Comparison of ENCODE assay signal across 24 cellular contexts in genomic region chr20:57079016-57080005, GRCh38.
"Had no signal": no experiment of that assay in that cellular context is flagged by ENCODE, and none has a peak within 500 bp of the region (broad histone marks: within the 10 kb centered on the region; RNA-seq: fewer than 3 reads in every experiment).

No MANE protein-coding gene starts in this region.

- ATAC-seq: activated T-cell treated with anti-CD3 and anti-CD28 coated beads, Interleukin-2, amount 50 U/mL, for 72 hours; esophagus mucosa; gastrocnemius medialis; right lobe of liver; stimulated activated effector memory CD8-positive, alpha-beta T cell treated with anti-CD3 and anti-CD28 coated beads, Interleukin-12 subunit alpha, Interleukin-12 subunit beta, amount 100 ng/mL, for 72 hours; T-helper 17 cell had no signal

- H3K27me3 Mint-ChIP-seq: activated CD4-positive, alpha-beta T cell treated with anti-CD3 and anti-CD28 coated beads, Interleukin-2, amount 10 ng/mL, durations not matched to agents 24 days and 14 days; T-helper 17 cell had no signal

- H3K36me3 ChIP-seq: brain microvascular endothelial cell, gastrocnemius medialis, left ventricle myocardium inferior, right lobe of liver, stomach, transverse colon, vagina had no signal

- H3K79me2 ChIP-seq: parathyroid adenoma had no signal

- DNase-seq: activated CD4-positive, alpha-beta memory T cell treated with anti-CD3 and anti-CD28 coated beads, Interleukin-2, amount 10 ng/mL, durations not matched to agents 7 days and 5 days; activated CD4-positive, alpha-beta T cell treated with anti-CD3 and anti-CD28 coated beads, Interleukin-2, amount 10 ng/mL, durations not matched to agents 24 days and 14 days; activated effector memory CD4-positive, alpha-beta T cell treated with anti-CD3 and anti-CD28 coated beads, Interleukin-2, amount 50 U/mL, for 16 hours; activated naive CD4-positive, alpha-beta T cell treated with anti-CD3 and anti-CD28 coated beads, Interleukin-2, amount 10 ng/mL, durations not matched to agents 7 days and 5 days; activated T-cell treated with anti-CD3 and anti-CD28 coated beads, Interleukin-2, amount 50 U/mL, for 72 hours; amygdala; brain microvascular endothelial cell; caudate nucleus; effector memory CD4-positive, alpha-beta T cell; gastrocnemius medialis; head of caudate nucleus; hypothalamus; left ventricle myocardium inferior; right lobe of liver; stimulated activated CD4-positive, alpha-beta T cell treated with anti-CD3 and anti-CD28 coated beads, Interleukin-2, amount 100 ng/mL, for 24 hours; stomach; T-helper 17 cell; transverse colon had no signal

- H3K4me3 ChIP-seq: gastrocnemius medialis, left ventricle myocardium inferior, right lobe of liver, skin epidermis, stomach, transverse colon, vagina had no signal

- H3K27ac Mint-ChIP-seq: activated CD4-positive, alpha-beta memory T cell treated with anti-CD3 and anti-CD28 coated beads, Interleukin-2, amount 10 ng/mL, durations not matched to agents 7 days and 5 days; activated CD4-positive, alpha-beta T cell treated with anti-CD3 and anti-CD28 coated beads, Interleukin-2, amount 10 ng/mL, durations not matched to agents 24 days and 14 days; activated naive CD4-positive, alpha-beta T cell treated with anti-CD3 and anti-CD28 coated beads, Interleukin-2, amount 10 ng/mL, durations not matched to agents 7 days and 5 days; activated T-cell treated with anti-CD3 and anti-CD28 coated beads, Interleukin-2, amount 50 U/mL, for 72 hours; nephron; stimulated activated effector memory CD8-positive, alpha-beta T cell treated with anti-CD3 and anti-CD28 coated beads, Interleukin-12 subunit alpha, Interleukin-12 subunit beta, amount 100 ng/mL, for 72 hours; T-helper 17 cell had no signal

- H3K4me1 Mint-ChIP-seq: activated CD4-positive, alpha-beta memory T cell treated with anti-CD3 and anti-CD28 coated beads, Interleukin-2, amount 10 ng/mL, durations not matched to agents 7 days and 5 days; activated CD4-positive, alpha-beta T cell treated with anti-CD3 and anti-CD28 coated beads, Interleukin-2, amount 10 ng/mL, durations not matched to agents 24 days and 14 days; activated naive CD4-positive, alpha-beta T cell treated with anti-CD3 and anti-CD28 coated beads, Interleukin-2, amount 10 ng/mL, durations not matched to agents 7 days and 5 days; nephron; stimulated activated effector memory CD8-positive, alpha-beta T cell treated with anti-CD3 and anti-CD28 coated beads, Interleukin-12 subunit alpha, Interleukin-12 subunit beta, amount 100 ng/mL, for 72 hours; T-helper 17 cell had no signal

- H3K27me3 ChIP-seq: brain microvascular endothelial cell, right lobe of liver, transverse colon, vagina had no signal

- H3K36me3 Mint-ChIP-seq: activated naive CD4-positive, alpha-beta T cell treated with anti-CD3 and anti-CD28 coated beads, Interleukin-2, amount 10 ng/mL, durations not matched to agents 7 days and 5 days; stimulated activated effector memory CD8-positive, alpha-beta T cell treated with anti-CD3 and anti-CD28 coated beads, Interleukin-12 subunit alpha, Interleukin-12 subunit beta, amount 100 ng/mL, for 72 hours had no signal

- H3K4me3 Mint-ChIP-seq: activated CD4-positive, alpha-beta memory T cell treated with anti-CD3 and anti-CD28 coated beads, Interleukin-2, amount 10 ng/mL, durations not matched to agents 7 days and 5 days; activated CD4-positive, alpha-beta T cell treated with anti-CD3 and anti-CD28 coated beads, Interleukin-2, amount 10 ng/mL, durations not matched to agents 24 days and 14 days; activated naive CD4-positive, alpha-beta T cell treated with anti-CD3 and anti-CD28 coated beads, Interleukin-2, amount 10 ng/mL, durations not matched to agents 7 days and 5 days; activated T-cell treated with anti-CD3 and anti-CD28 coated beads, Interleukin-2, amount 50 U/mL, for 72 hours; nephron; stimulated activated effector memory CD8-positive, alpha-beta T cell treated with anti-CD3 and anti-CD28 coated beads, Interleukin-12 subunit alpha, Interleukin-12 subunit beta, amount 100 ng/mL, for 72 hours; T-helper 17 cell had no signal

- H2AFZ ChIP-seq: parathyroid adenoma had no signal

- H3K9ac ChIP-seq: parathyroid adenoma had no signal

- H3K27ac ChIP-seq: brain microvascular endothelial cell, gastrocnemius medialis, left ventricle myocardium inferior, parathyroid adenoma, right lobe of liver, skin epidermis, stomach, transverse colon, vagina had no signal

- H3K4me1 ChIP-seq: gastrocnemius medialis, left ventricle myocardium inferior, parathyroid adenoma, right lobe of liver, stomach, transverse colon, vagina had no signal
